9 cellular contexts compared by ENCODE assay signal in the genomic region with DNA sequence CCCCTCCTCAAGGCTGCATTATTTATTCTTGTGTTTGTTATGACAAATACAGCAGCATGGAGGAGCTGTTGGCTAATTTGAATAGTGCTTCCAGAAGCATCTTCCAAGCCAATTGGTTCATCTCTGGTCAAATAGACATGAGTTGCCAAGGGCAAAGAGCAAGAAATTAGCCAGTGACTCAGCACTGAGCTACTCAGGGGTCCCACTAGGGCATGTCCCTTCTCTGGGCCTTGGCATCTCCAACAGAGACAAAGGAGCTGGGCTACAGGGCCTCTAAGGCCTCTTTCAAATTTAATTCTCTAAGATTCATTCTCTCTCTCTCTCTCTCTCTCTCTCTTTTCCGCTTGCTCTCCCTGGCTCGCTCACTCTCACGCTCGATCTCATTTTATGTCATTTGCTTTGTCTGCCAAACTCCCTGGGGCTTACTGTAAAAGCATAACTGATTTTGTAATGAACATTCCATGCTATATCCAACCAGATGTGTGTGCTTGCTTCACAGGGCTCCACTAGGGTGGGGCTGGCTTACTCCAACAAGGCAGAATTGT.
DNase-seq lines count a peak whose midpoint lies in the region; ATAC-seq and TF ChIP-seq lines count a peak whose summit lies in the region.
"Had no signal": no experiment of that assay in that cellular context is flagged by ENCODE, and none has a peak within 500 bp of the region (broad histone marks: within the 10 kb centered on the region; RNA-seq: fewer than 3 reads in every experiment).

No MANE protein-coding gene starts in this region.

- H3F3A ChIP-seq in smooth muscle cell (ENCODE audit: low read depth): no peaks in the 10 kb centered on the region

- no peaks in the 10 kb centered on the region for H3K36me3 Mint-ChIP-seq in CD4-positive, alpha-beta T cell (ENCODE audit: low read depth)

- H3K9me2 ChIP-seq in HCT116 (ENCODE audit: insufficient read depth): no peaks in the 10 kb centered on the region

- no peaks in the 10 kb centered on the region for H3K79me2 ChIP-seq in HCT116 (ENCODE audit: insufficient read depth, low read length)
- H3K79me2 ChIP-seq in smooth muscle cell (ENCODE audit: low read depth): no peaks in the 10 kb centered on the region

- 50 to 89% (median 77%) methylated on average over 4 of the region's 4 CpGs for WGBS in adrenal gland, 4 donors
- WGBS in heart right ventricle, 2 donors: 56 to 67% methylated on average over 4 of the region's 4 CpGs
- WGBS in smooth muscle cell (ENCODE audit: low lambda C conversion rate): 71% methylated on average over 4 of the region's 4 CpGs

- TF ChIP-seq CTCF in HCT116 (IDR thresholded peaks at IDR 0.05 in 2 of 3, conservative IDR thresholded peaks at IDR 0.05 in 1 of 3; ENCODE audit: borderline replicate concordance in 1 of 3, insufficient read depth in 1 of 3, low read depth in 2 of 3, low read length in 2 of 3) (peak in 2 of 3 experiments; percentile 8 to 20; a peak in 1 of 6 replicates), adrenal gland (IDR thresholded peaks at IDR 0.05) (peak in 5 of 6 experiments; percentile 29 to 45 (median 38)), heart right ventricle (IDR thresholded peaks at IDR 0.05) (peak in 5 of 9 donors; percentile 13 to 33 (median 24)), smooth muscle cell (IDR thresholded peaks at IDR 0.05; ENCODE audit: borderline replicate concordance, insufficient read depth, poor library complexity, severe bottlenecking) (peak; percentile 30)
- no peak for TF ChIP-seq CTCF in CD4-positive, alpha-beta T cell (IDR thresholded peaks at IDR 0.05)

- H3K27ac ChIP-seq in HCT116 (ENCODE audit: low read depth, low read length) (no peak overlapping the region), adrenal gland (peak overlapping the region in 1 of 5 donors; percentile 22), heart right ventricle (no peak overlapping the region), smooth muscle cell (ENCODE audit: low read depth) (no peak overlapping the region)
- no peak overlapping the region for H3K27ac ChIP-seq in CD4-positive, alpha-beta T cell (ENCODE audit: low read depth, low read length)
- H3K27ac ChIP-seq: SJSA1 had no signal

- RAD21 ChIA-PET in HCT116 (lab: Charles Lee; ENCODE audit: low non-redundant PET in 1 of 2, low total read pairs in 2 of 2, uncharacterized antibody in 2 of 2, unreplicated experiment in 2 of 2): no interaction called here

- H3K4me1 ChIP-seq in HCT116 (ENCODE audit: control insufficient read depth in 1 of 2, insufficient read depth in 2 of 2, low read length in 2 of 2): no peaks in the 10 kb centered on the region
- no peaks in the 10 kb centered on the region for H3K4me1 ChIP-seq in adrenal gland (replicated peaks in 1 of 2)
- H3K4me1 ChIP-seq in heart right ventricle: peaks cover 0 to 6% (median 0%) of the 10 kb centered on the region in 9 donors
- no peaks in the 10 kb centered on the region for H3K4me1 ChIP-seq in smooth muscle cell (ENCODE audit: low read depth)
- H3K4me1 ChIP-seq: SJSA1 had no signal

- H3K36me3 ChIP-seq in HCT116 (ENCODE audit: control insufficient read depth in 1 of 2, insufficient read depth in 2 of 2, low read length in 2 of 2): no peaks in the 10 kb centered on the region
- H3K36me3 ChIP-seq in adrenal gland (replicated peaks in 1 of 2): no peaks in the 10 kb centered on the region
- H3K36me3 ChIP-seq in heart right ventricle: no peaks in the 10 kb centered on the region
- no peaks in the 10 kb centered on the region for H3K36me3 ChIP-seq in smooth muscle cell (ENCODE audit: low read depth)
- H3K36me3 ChIP-seq: SJSA1 had no signal

- H3K9me3 ChIP-seq in HCT116 (ENCODE audit: control insufficient read depth in 1 of 2, insufficient read depth in 1 of 2, low read depth in 1 of 2, low read length in 2 of 2) (no peaks in the 10 kb centered on the region), adrenal gland (replicated peaks in 1 of 3) (no peaks in the 10 kb centered on the region), heart right ventricle (no peaks in the 10 kb centered on the region), smooth muscle cell (replicated peaks; ENCODE audit: low read depth) (no peaks in the 10 kb centered on the region)
- H3K9me3 ChIP-seq in CD4-positive, alpha-beta T cell (ENCODE audit: control insufficient read depth, low read length): no peaks in the 10 kb centered on the region
- H3K9me3 ChIP-seq: SJSA1 had no signal

- H3K4me3 Mint-ChIP-seq in CD4-positive, alpha-beta T cell: no peak overlapping the region

- H3K27ac Mint-ChIP-seq in CD4-positive, alpha-beta T cell: no peak overlapping the region

- POLR2A ChIA-PET in HCT116 (lab: Charles Lee): no interaction called here
- POLR2A ChIA-PET in CD4-positive, alpha-beta T cell (lab: Charles Lee): no interaction called here

- intact Hi-C loops in HCT116 (cut with micrococcal nuclease): no loop called here
- intact Hi-C loops in adrenal gland (cut with DNase I): no loop called here
- intact Hi-C loops in heart right ventricle (cut with DNase I): loop anchor here in 1 of 10 donors (10.0 kb wide), 1 partner anchor 809 kb away; the partner anchor contains the start of gene GABRQ
- intact Hi-C loops in CD4-positive, alpha-beta T cell (cut with DNase I, micrococcal nuclease): no loop called here

- no peak overlapping the region for H3K9ac ChIP-seq in HCT116 (ENCODE audit: low read length)
- no peak overlapping the region for H3K9ac ChIP-seq in smooth muscle cell (ENCODE audit: low read depth)

- H3K4me2 ChIP-seq in HCT116 (ENCODE audit: low read length) (no peak overlapping the region), smooth muscle cell (no peak overlapping the region)

- peak; percentile 54 for TF ChIP-seq RAD21 in HCT116 (IDR thresholded peaks at IDR 0.05; ENCODE audit: low read depth)

- H2AFZ ChIP-seq in HCT116 (ENCODE audit: low read depth, low read length, poor library complexity, severe bottlenecking): no peak overlapping the region
- H2AFZ ChIP-seq in smooth muscle cell (ENCODE audit: low read depth): no peak overlapping the region

- no peaks in the 10 kb centered on the region for H3K4me1 Mint-ChIP-seq in CD4-positive, alpha-beta T cell (ENCODE audit: low read depth)

- no peak overlapping the region for H3K4me3 ChIP-seq in HCT116 (replicated peaks in 1 of 2; ENCODE audit: low read depth in 1 of 2, low read length in 2 of 2)
- no peak overlapping the region for H3K4me3 ChIP-seq in adrenal gland
- H3K4me3 ChIP-seq in heart right ventricle: no peak overlapping the region
- no peak overlapping the region for H3K4me3 ChIP-seq in smooth muscle cell
- H3K4me3 ChIP-seq: SJSA1 had no signal

- H4K20me1 ChIP-seq in HCT116 (ENCODE audit: insufficient read depth) (no peaks in the 10 kb centered on the region), smooth muscle cell (ENCODE audit: low read depth) (no peaks in the 10 kb centered on the region)

- no TSS peak for BruUV-seq in HCT116 (replicated peaks; lab: Mats Ljungman, UMichigan)

- no peaks in the 10 kb centered on the region for H3K27me3 ChIP-seq in HCT116 (ENCODE audit: insufficient read depth, low read length)
- H3K27me3 ChIP-seq in adrenal gland: peaks cover 7% of the 10 kb centered on the region
- no peaks in the 10 kb centered on the region for H3K27me3 ChIP-seq in heart right ventricle
- H3K27me3 ChIP-seq in smooth muscle cell (ENCODE audit: low read depth): no peaks in the 10 kb centered on the region
- no peaks in the 10 kb centered on the region for H3K27me3 ChIP-seq in CD4-positive, alpha-beta T cell (ENCODE audit: control insufficient read depth, insufficient read depth, low read length)
- H3K27me3 ChIP-seq: SJSA1 had no signal

- TF ChIP-seq POLR2A in HCT116 (IDR thresholded peaks at IDR 0.05; ENCODE audit: borderline replicate concordance, extremely low read depth, insufficient read depth, insufficient read length) (no peak), adrenal gland (IDR thresholded peaks at IDR 0.05) (no peak)

- ATAC-seq in HCT116 (no peak), heart right ventricle (peak in 6 of 8 donors; percentile 20 to 77 (median 40))
- ATAC-seq in CD4-positive, alpha-beta T cell (ENCODE audit: poor library complexity): no peak

- no peaks in the 10 kb centered on the region for H3K27me3 Mint-ChIP-seq in CD4-positive, alpha-beta T cell

- CTCF ChIA-PET in HCT116 (lab: Charles Lee): no interaction called here
- CTCF ChIA-PET in CD4-positive, alpha-beta T cell (lab: Charles Lee): no interaction called here

- H3K9me3 Mint-ChIP-seq in CD4-positive, alpha-beta T cell: no peaks in the 10 kb centered on the region

- DNase-seq in HCT116 (ENCODE audit: low read depth, low spot score) (no peak), adrenal gland (peak in 6 of 7 donors; percentile 15 to 54 (median 28)), heart right ventricle (no peak), smooth muscle cell (lab: John Stamatoyannopoulos, UW; ENCODE audit: unreplicated experiment) (no peak), GM19240 (ENCODE audit: insufficient read length, low spot score) (no peak), NOMO-1 treated with dmso at 0.1 percent for 144 hours (lab: John Stamatoyannopoulos, UW; ENCODE audit: unreplicated experiment) (no peak)
- no peak for DNase-seq in CD4-positive, alpha-beta T cell
- DNase-seq: effector CD8-positive, alpha-beta T cell had no signal

TF ChIP-seq in HCT116, 20 proteins besides CTCF, POLR2A, EP300 and RAD21:
- TF ChIP-seq ELF1 (IDR thresholded peaks at IDR 0.05; ENCODE audit: borderline replicate concordance, low read depth) (no peak), JUND (IDR thresholded peaks at IDR 0.05) (no peak), TCF7L2 (IDR thresholded peaks at IDR 0.05; ENCODE audit: borderline replicate concordance, extremely low read depth, insufficient read depth, insufficient read length) (no peak), ZFX (IDR thresholded peaks at IDR 0.05) (no peak), FOSL1 (IDR thresholded peaks at IDR 0.05; ENCODE audit: low read depth) (no peak), SP1 (IDR thresholded peaks at IDR 0.05; ENCODE audit: low read depth) (no peak)
- TF ChIP-seq, protein P1, sequence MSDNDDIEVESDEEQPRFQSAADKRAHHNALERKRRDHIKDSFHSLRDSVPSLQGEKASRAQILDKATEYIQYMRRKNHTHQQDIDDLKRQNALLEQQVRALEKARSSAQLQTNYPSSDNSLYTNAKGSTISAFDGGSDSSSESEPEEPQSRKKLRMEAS (IDR thresholded peaks at IDR 0.05): no peak

Comparison
In these comparisons a context has a peak if more than half of its experiments do, and no peak if none do; other contexts are left out.
1. ATAC-seq: peak in heart right ventricle (6 of 8); none in HCT116 (single experiment) and CD4-positive, alpha-beta T cell (single experiment).
2. DNase-seq: peak in adrenal gland (6 of 7); none in HCT116 (single experiment), heart right ventricle (0 of 2), smooth muscle cell (single experiment), GM19240 (single experiment), CD4-positive, alpha-beta T cell (0 of 10) and NOMO-1 treated with dmso at 0.1 percent for 144 hours (single experiment).